ENCODE assay signal across 8 cellular contexts in genomic region chr12:6852651-6853354, GRCh38. TPM values are rescaled to one million over a fixed set of nuclear protein-coding genes. Genes with fewer than 3 reads are reported as not detected.
DNase-seq lines count a peak whose midpoint lies in the region; ATAC-seq, FAIRE-seq and TF ChIP-seq lines count a peak whose summit lies in the region.

No MANE protein-coding gene starts in this region.

- H3K4me1 ChIP-seq in H1 (replicated peaks in 1 of 4; ENCODE audit: control insufficient read depth in 3 of 4, insufficient read depth in 4 of 4, low read length in 3 of 4) (peaks cover 0 to 14% (median 3%) of the 10 kb centered on the region in 4 experiments; a peak in 5 of 7 replicates), mucosa of rectum (ENCODE audit: control insufficient read depth in 2 of 2, insufficient read depth in 2 of 2, low read length in 2 of 2) (peaks cover 13 to 18% of the 10 kb centered on the region in 2 donors), stomach smooth muscle (ENCODE audit: control insufficient read depth, insufficient read depth, low read length) (peaks cover 25% of the 10 kb centered on the region)

- H3K36me3 ChIP-seq in H1 (ENCODE audit: control insufficient read depth in 2 of 4, insufficient read depth in 4 of 4, low read length in 3 of 4) (peaks cover 10 to 32% (median 28%) of the 10 kb centered on the region in 4 experiments; a peak in 7 of 8 replicates), mucosa of rectum (ENCODE audit: control insufficient read depth in 2 of 2, insufficient read depth in 2 of 2, low read length in 2 of 2) (peaks cover 18 to 30% of the 10 kb centered on the region in 2 donors), stomach smooth muscle (ENCODE audit: control insufficient read depth in 2 of 2, insufficient read depth in 2 of 2, low read length in 2 of 2) (peaks cover 23 to 26% of the 10 kb centered on the region in 2 donors)

- WGBS in H1 (ENCODE audit: extremely low coverage in 1 of 2, insufficient coverage in 1 of 2, insufficient read length in 1 of 2, insufficient replicate concordance in 2 of 2, low coverage in 1 of 2, low lambda C conversion rate in 2 of 2, missing lambda C conversion rate in 1 of 2), 2 experiments: 3% methylated on average over 15 of the region's 18 CpGs; no CpG with 5 or more reads in 1 of the 2 experiments

- H4K91ac ChIP-seq in H1 (replicated peaks; ENCODE audit: insufficient read length, low read length): no peak overlapping the region

- no peak for TF ChIP-seq POLR2A in NB4 (IDR thresholded peaks at IDR 0.05; ENCODE audit: extremely low read depth, insufficient read length)
- no peak for TF ChIP-seq POLR2A in H1 (IDR thresholded peaks at IDR 0.05; ENCODE audit: control extremely low read depth in 1 of 2, low read depth in 2 of 2, low read length in 2 of 2)

- peaks cover 0 to 29% of the 10 kb centered on the region in 2 experiments; a peak in 2 of 4 replicates for H3K79me2 ChIP-seq in H1 (ENCODE audit: control insufficient read depth in 1 of 2, insufficient read depth in 2 of 2, low read length in 2 of 2)

- H3K79me1 ChIP-seq in H1 (ENCODE audit: low read depth, low read length): no peaks in the 10 kb centered on the region; the same call in 1 of the 2 replicates

- H2BK15ac ChIP-seq in H1 (ENCODE audit: low read length): no peak overlapping the region

- peak overlapping the region; percentile 89 for H3K4me3 ChIP-seq in NB4 (ENCODE audit: low read depth, low read length)
- peak overlapping the region; percentile 59 to 94 (median 86) for H3K4me3 ChIP-seq in H1 (ENCODE audit: extremely low read depth in 1 of 4, insufficient read depth in 2 of 4, low read depth in 3 of 4, low read length in 4 of 4)
- peak overlapping the region; percentile 99 to 100 for H3K4me3 ChIP-seq in mucosa of rectum (ENCODE audit: low read length in 2 of 2)
- peak overlapping the region; percentile 62 to 99 for H3K4me3 ChIP-seq in stomach smooth muscle (ENCODE audit: low read length in 2 of 2)

- H2BK120ac ChIP-seq in H1 (replicated peaks; ENCODE audit: low read depth, low read length): no peak overlapping the region

- TF ChIP-seq RAD21 in H1 (IDR thresholded peaks at IDR 0.05 in 1 of 2, conservative IDR thresholded peaks at IDR 0.05 in 1 of 2; ENCODE audit: low read depth in 2 of 2, low read length in 2 of 2): no peak

- no peak overlapping the region for H3K23ac ChIP-seq in H1 (ENCODE audit: insufficient read length)

- no peak overlapping the region for H2BK20ac ChIP-seq in H1 (ENCODE audit: low read length)

- no peak for TF ChIP-seq EP300 in H1 (IDR thresholded peaks at IDR 0.05; ENCODE audit: borderline replicate concordance in 1 of 2, low read depth in 2 of 2, low read length in 2 of 2)

- no peak overlapping the region for H3K18ac ChIP-seq in H1 (ENCODE audit: extremely low read depth, low read length)

- no peak overlapping the region; the same call in 1 of the 2 replicates for H4K8ac ChIP-seq in H1 (ENCODE audit: extremely low read depth, insufficient read depth, low read length)

- peak; percentile 87 for DNase-seq in DMS53 (lab: John Stamatoyannopoulos, UW)
- peak; percentile 58 for DNase-seq in NB4 (ENCODE audit: low read depth)
- DNase-seq in activated CD4-positive, alpha-beta T cell treated with anti-CD3 and anti-CD28 coated beads, Interleukin-2, amount 50 U/mL, for 4 hours: peak; percentile 44 to 56
- peak in 1 of 2 experiments; percentile 66 for DNase-seq in H1 (ENCODE audit: low read depth in 1 of 2, low spot score in 2 of 2)
- no peak for DNase-seq in posterior vena cava (ENCODE audit: low spot score)

- CTCF ChIA-PET in H1 (lab: Charles Lee; ENCODE audit: partially characterized antibody): interaction anchor here (0.7 to 19.8 kb wide), 16 partner anchors 10 to 299 kb away, joined by 3 to 292 read pairs (median 4); partner anchors contain the start of genes COPS7A, GNB3, MLF2 and P3H3

- ATAC-seq in GM18519 (IDR thresholded peaks at IDR 0.05; ENCODE audit: low FRiP score, unreplicated experiment): no peak

- peaks cover 0 to 3% of the 10 kb centered on the region in 2 experiments for H4K20me1 ChIP-seq in H1 (replicated peaks in 1 of 2; ENCODE audit: control insufficient read depth in 1 of 2, insufficient read depth in 2 of 2, low read length in 2 of 2)

- peak overlapping the region in 3 of 4 experiments; percentile 52 to 61 (median 56); a peak in 4 of 7 replicates for H3K9ac ChIP-seq in H1 (replicated peaks in 1 of 4; ENCODE audit: extremely low read depth in 1 of 4, low read depth in 3 of 4, low read length in 3 of 4)
- peak overlapping the region; percentile 54 to 56 for H3K9ac ChIP-seq in mucosa of rectum (ENCODE audit: low read depth in 1 of 2, low read length in 2 of 2)
- H3K9ac ChIP-seq in stomach smooth muscle (ENCODE audit: low read length in 2 of 2): peak overlapping the region; percentile 54 to 66

- H3K27ac ChIP-seq in H1 (ENCODE audit: low read depth, low read length) (peak overlapping the region; percentile 58; the same call in 1 of the 2 replicates), mucosa of rectum (ENCODE audit: low read depth in 2 of 2, low read length in 2 of 2) (peak overlapping the region in 1 of 2 donors; percentile 98), stomach smooth muscle (ENCODE audit: low read length) (peak overlapping the region; percentile 96)

- no peak for TF ChIP-seq CTCF in NB4 (IDR thresholded peaks at IDR 0.05; ENCODE audit: low read depth, low read length)
- 0 out of 4 replicates have a peak, but pooled peaks of 1 of the 3 experiments have one; percentile 4 for TF ChIP-seq CTCF in H1 (IDR thresholded peaks at IDR 0.05; ENCODE audit: control extremely low read depth in 1 of 3, insufficient read depth in 1 of 3, low read depth in 1 of 3, low read length in 3 of 3)

- POLR2A ChIA-PET in H1 (lab: Charles Lee; ENCODE audit: partially characterized antibody): interaction anchor here (0.8 to 25.7 kb wide), 25 partner anchors 15 to 320 kb away, joined by 3 to 588 read pairs (median 6); partner anchors contain the start of genes C12orf57, COPS7A, EMG1 and GAPDH

- no peaks in the 10 kb centered on the region for H3K27me3 ChIP-seq in H1 (replicated peaks in 1 of 4; ENCODE audit: control insufficient read depth in 3 of 4, extremely low read depth in 1 of 4, insufficient read depth in 3 of 4, low read length in 3 of 4)
- H3K27me3 ChIP-seq in mucosa of rectum (ENCODE audit: control insufficient read depth in 2 of 2, insufficient read depth in 2 of 2, low read length in 2 of 2): no peaks in the 10 kb centered on the region
- no peaks in the 10 kb centered on the region for H3K27me3 ChIP-seq in stomach smooth muscle (ENCODE audit: control insufficient read depth in 1 of 2, insufficient read depth in 2 of 2, low read length in 2 of 2)

- no peaks in the 10 kb centered on the region for H3K9me3 ChIP-seq in H1 (ENCODE audit: insufficient read depth in 2 of 2, low read depth in 1 of 2, low read length in 1 of 2)
- H3K9me3 ChIP-seq in mucosa of rectum (ENCODE audit: control insufficient read depth in 2 of 2, low read length in 2 of 2): no peaks in the 10 kb centered on the region
- no peaks in the 10 kb centered on the region for H3K9me3 ChIP-seq in stomach smooth muscle (ENCODE audit: control insufficient read depth in 2 of 2, low read length in 2 of 2)

- FAIRE-seq in H1 (lab: Jason Lieb, UNC): no peak

- H4K5ac ChIP-seq in H1 (ENCODE audit: insufficient read length, low read depth, low read length): peak overlapping the region; percentile 21

- no peak overlapping the region for H3K56ac ChIP-seq in H1 (replicated peaks; ENCODE audit: insufficient read length, low read depth, low read length)

- H2BK5ac ChIP-seq in H1 (ENCODE audit: low read depth, low read length): 0 out of 2 replicates have a peak overlapping the region, but pooled peaks have one; percentile 54

- peaks cover 11% of the 10 kb centered on the region for H3K23me2 ChIP-seq in H1 (ENCODE audit: low read depth, low read length)

- peak overlapping the region; percentile 90 to 96 for H3K4me2 ChIP-seq in H1 (ENCODE audit: insufficient read depth in 1 of 2, low read depth in 2 of 2, low read length in 2 of 2)

- H2BK12ac ChIP-seq in H1 (ENCODE audit: low read depth, low read length): no peak overlapping the region

- H2AK5ac ChIP-seq in H1 (ENCODE audit: low read depth, low read length): 0 out of 2 replicates have a peak overlapping the region, but pooled peaks have one; percentile 20

- intact Hi-C loops in posterior vena cava (cut with DNase I): no loop called here

- H2AFZ ChIP-seq in H1 (ENCODE audit: low read length): no peak overlapping the region

- no peak overlapping the region for H3K4ac ChIP-seq in H1 (replicated peaks; ENCODE audit: insufficient read length, low read depth, low read length)

- H3K14ac ChIP-seq in H1 (ENCODE audit: insufficient read length): no peak overlapping the region

RNA-seq across cellular contexts. Expression of gene USP5, which starts 0.9 kb away (rescaled TPM):
- total RNA-seq in H1 (2021; fragmentation: NEBNext Ultra II Directional; extraction: Animal tissue kit (Norgen Biotek cat#: 25700)): 148 and 159 TPM in 2 replicates
- 66.5 and 83.9 TPM in 2 replicates for polyA plus RNA-seq in H1 (2011; rRNA removed)
- 90.3 TPM for polyA plus RNA-seq in H1 (2011; cell fraction: cytosol; rRNA removed)
- polyA plus RNA-seq in H1 (2011; cell fraction: nucleus; rRNA removed): 161 TPM
- polyA plus RNA-seq in H1 (2012, experiment 1 of 2): 75.8 to 102 TPM (median 96.4 TPM) in 4 replicates
- polyA plus RNA-seq in H1 (2012, experiment 2 of 2): 103 TPM
- polyA plus RNA-seq in H1 (2013, experiment 1 of 2): 86.0 TPM
- 70.7 TPM for polyA plus RNA-seq in H1 (2013, experiment 2 of 2)
- polyA minus RNA-seq in H1 (2011; rRNA and poly(A)+ RNA removed): 132 and 136 TPM in 2 replicates
- polyA minus RNA-seq in H1 (2011; cell fraction: cytosol; rRNA and poly(A)+ RNA removed): 57.0 TPM
- polyA minus RNA-seq in H1 (2011; cell fraction: nucleus; rRNA and poly(A)+ RNA removed): 43.7 TPM
- total RNA-seq in posterior vena cava: 10 to 100 TPM; 87.0 to 91.1 TPM

RNA-seq across cellular contexts. Expression of gene CDCA3, which starts 1.7 kb away (rescaled TPM):
- 47.4 and 47.7 TPM in 2 replicates for total RNA-seq in H1 (2021; fragmentation: NEBNext Ultra II Directional; extraction: Animal tissue kit (Norgen Biotek cat#: 25700))
- 71.2 and 77.0 TPM in 2 replicates for polyA plus RNA-seq in H1 (2011; rRNA removed)
- 75.6 TPM for polyA plus RNA-seq in H1 (2011; cell fraction: cytosol; rRNA removed)
- polyA plus RNA-seq in H1 (2011; cell fraction: nucleus; rRNA removed): 85.8 TPM
- 46.7 to 59.8 TPM (median 55.0 TPM) in 4 replicates for polyA plus RNA-seq in H1 (2012, experiment 1 of 2)
- 40.3 TPM for polyA plus RNA-seq in H1 (2012, experiment 2 of 2)
- polyA plus RNA-seq in H1 (2013, experiment 1 of 2): 51.4 TPM
- polyA plus RNA-seq in H1 (2013, experiment 2 of 2): 48.1 TPM
- polyA minus RNA-seq in H1 (2011; rRNA and poly(A)+ RNA removed): 21.4 and 28.2 TPM in 2 replicates
- 27.6 TPM for polyA minus RNA-seq in H1 (2011; cell fraction: cytosol; rRNA and poly(A)+ RNA removed)
- 55.8 TPM for polyA minus RNA-seq in H1 (2011; cell fraction: nucleus; rRNA and poly(A)+ RNA removed)
- total RNA-seq in posterior vena cava: under 1 TPM; 0.46 to 0.52 TPM

RNA-seq across cellular contexts. Expression of gene GNB3, which starts 12.1 kb away (rescaled TPM):
- 9.0 and 9.9 TPM in 2 replicates for total RNA-seq in H1 (2021; fragmentation: NEBNext Ultra II Directional; extraction: Animal tissue kit (Norgen Biotek cat#: 25700))
- 9.9 and 13.9 TPM in 2 replicates for polyA plus RNA-seq in H1 (2011; rRNA removed)
- polyA plus RNA-seq in H1 (2011; cell fraction: cytosol; rRNA removed): 12.7 TPM
- polyA plus RNA-seq in H1 (2011; cell fraction: nucleus; rRNA removed): 82.1 TPM
- polyA plus RNA-seq in H1 (2012, experiment 1 of 2): 10.9 to 15.6 TPM (median 13.3 TPM) in 4 replicates
- 7.5 TPM for polyA plus RNA-seq in H1 (2012, experiment 2 of 2)
- 5.5 TPM for polyA plus RNA-seq in H1 (2013, experiment 1 of 2)
- 4.9 TPM for polyA plus RNA-seq in H1 (2013, experiment 2 of 2)
- polyA minus RNA-seq in H1 (2011; rRNA and poly(A)+ RNA removed): 5.6 and 5.7 TPM in 2 replicates
- polyA minus RNA-seq in H1 (2011; cell fraction: cytosol; rRNA and poly(A)+ RNA removed): 6.0 TPM
- 17.2 TPM for polyA minus RNA-seq in H1 (2011; cell fraction: nucleus; rRNA and poly(A)+ RNA removed)
- 1 to 10 TPM; 3.6 to 4.0 TPM for total RNA-seq in posterior vena cava

RNA-seq across cellular contexts. Expression of gene TPI1, which starts 14.5 kb away (rescaled TPM):
- 902 and 910 TPM in 2 replicates for total RNA-seq in H1 (2021; fragmentation: NEBNext Ultra II Directional; extraction: Animal tissue kit (Norgen Biotek cat#: 25700))
- 2,591 and 3,018 TPM in 2 replicates for polyA plus RNA-seq in H1 (2011; rRNA removed)
- 1,965 TPM for polyA plus RNA-seq in H1 (2011; cell fraction: cytosol; rRNA removed)
- polyA plus RNA-seq in H1 (2011; cell fraction: nucleus; rRNA removed): 2,364 TPM
- 941 to 1,281 TPM (median 1,168 TPM) in 4 replicates for polyA plus RNA-seq in H1 (2012, experiment 1 of 2)
- 1,637 TPM for polyA plus RNA-seq in H1 (2012, experiment 2 of 2)
- 844 TPM for polyA plus RNA-seq in H1 (2013, experiment 1 of 2)
- 780 TPM for polyA plus RNA-seq in H1 (2013, experiment 2 of 2)
- polyA minus RNA-seq in H1 (2011; rRNA and poly(A)+ RNA removed): 2,114 and 2,462 TPM in 2 replicates
- polyA minus RNA-seq in H1 (2011; cell fraction: cytosol; rRNA and poly(A)+ RNA removed): 467 TPM
- polyA minus RNA-seq in H1 (2011; cell fraction: nucleus; rRNA and poly(A)+ RNA removed): 555 TPM
- total RNA-seq in posterior vena cava: 100 to 1,000 TPM; 303 to 366 TPM

RNA-seq across cellular contexts. Expression of gene SPSB2, which starts 20.3 kb away (rescaled TPM):
- total RNA-seq in H1 (2021; fragmentation: NEBNext Ultra II Directional; extraction: Animal tissue kit (Norgen Biotek cat#: 25700)): 13.0 and 13.9 TPM in 2 replicates
- polyA plus RNA-seq in H1 (2011; rRNA removed): 23.2 and 31.6 TPM in 2 replicates
- polyA plus RNA-seq in H1 (2011; cell fraction: cytosol; rRNA removed): 24.2 TPM
- polyA plus RNA-seq in H1 (2011; cell fraction: nucleus; rRNA removed): 22.2 TPM
- 9.9 to 18.8 TPM (median 17.2 TPM) in 4 replicates for polyA plus RNA-seq in H1 (2012, experiment 1 of 2)
- 15.5 TPM for polyA plus RNA-seq in H1 (2012, experiment 2 of 2)
- polyA plus RNA-seq in H1 (2013, experiment 1 of 2): 7.8 TPM
- polyA plus RNA-seq in H1 (2013, experiment 2 of 2): 7.7 TPM
- polyA minus RNA-seq in H1 (2011; rRNA and poly(A)+ RNA removed): 4.0 and 5.7 TPM in 2 replicates
- 7.4 TPM for polyA minus RNA-seq in H1 (2011; cell fraction: cytosol; rRNA and poly(A)+ RNA removed)
- 9.1 TPM for polyA minus RNA-seq in H1 (2011; cell fraction: nucleus; rRNA and poly(A)+ RNA removed)
- total RNA-seq in posterior vena cava: 1 to 10 TPM; 4.9 to 6.9 TPM

Comparison
In these comparisons a context has a peak if more than half of its experiments do, and no peak if none do; other contexts are left out.
1. RNA of gene CDCA3, which starts 1.7 kb away (total RNA-seq): 47.4 to 47.7 TPM in H1; 0.46 to 0.52 TPM in posterior vena cava; every median in the first group is over 10 times any median in the second.
2. Peak in every context shown above with its lines, with median percentiles within 50 percentile points of each other: H3K4me3 ChIP-seq and H3K9ac ChIP-seq.